17 cellular contexts compared by ENCODE assay signal in genomic region chr1:110065841-110066240, GRCh38. TPM values are rescaled to one million over a fixed set of nuclear protein-coding genes. Genes with fewer than 3 reads are reported as not detected.
DNase-seq lines count a peak whose midpoint lies in the region; ATAC-seq, FAIRE-seq and TF ChIP-seq lines count a peak whose summit lies in the region.
"Had no signal": no experiment of that assay in that cellular context is flagged by ENCODE, and none has a peak within 500 bp of the region (broad histone marks: within the 10 kb centered on the region; RNA-seq: fewer than 3 reads in every experiment).

No MANE protein-coding gene starts in this region.

- H3K27me3 Mint-ChIP-seq in type B pancreatic cell: peaks cover 62% of the 10 kb centered on the region
- H3K27me3 Mint-ChIP-seq in activated naive CD8-positive, alpha-beta T cell treated with anti-CD3 and anti-CD28 coated beads, Interleukin-2, amount 50 U/mL, for 24 hours: peaks cover 34% of the 10 kb centered on the region

- no peak overlapping the region for H3K4me3 Mint-ChIP-seq in type B pancreatic cell
- H3K4me3 Mint-ChIP-seq in activated naive CD8-positive, alpha-beta T cell treated with anti-CD3 and anti-CD28 coated beads, Interleukin-2, amount 50 U/mL, for 24 hours: no peak overlapping the region

- peak; percentile 33 for DNase-seq in EH (ENCODE audit: low read depth)
- DNase-seq in M059J (ENCODE audit: low read depth): peak; percentile 70
- DNase-seq in type B pancreatic cell (ENCODE audit: extremely low spot score, unreplicated experiment): no peak
- DNase-seq in GM12892 (ENCODE audit: insufficient read length): no peak
- no peak for DNase-seq in activated naive CD8-positive, alpha-beta T cell treated with anti-CD3 and anti-CD28 coated beads, Interleukin-2, amount 50 U/mL, for 24 hours
- DNase-seq in NCI-H1417 (lab: John Stamatoyannopoulos, UW): no peak
- DNase-seq: AML-193, DMS79, NCI-H1417 treated with DMSO at 0.1 percent for 48 hours, NCI-H187 treated with DMSO at 0.1 percent for 48 hours, NCI-H69, Right ventricle myocardium superior, T-helper 1 cell had no signal

- no peak for TF ChIP-seq POLR2A in GM12892 (IDR thresholded peaks at IDR 0.05; ENCODE audit: low read depth, low read length)

- no peaks in the 10 kb centered on the region for H3K9me3 Mint-ChIP-seq in type B pancreatic cell
- no peaks in the 10 kb centered on the region for H3K9me3 Mint-ChIP-seq in activated naive CD8-positive, alpha-beta T cell treated with anti-CD3 and anti-CD28 coated beads, Interleukin-2, amount 50 U/mL, for 24 hours

- H3K4me1 Mint-ChIP-seq in type B pancreatic cell (ENCODE audit: unreplicated experiment): peaks cover 17% of the 10 kb centered on the region
- peaks cover 7% of the 10 kb centered on the region for H3K4me1 Mint-ChIP-seq in activated naive CD8-positive, alpha-beta T cell treated with anti-CD3 and anti-CD28 coated beads, Interleukin-2, amount 50 U/mL, for 24 hours

- TF ChIP-seq CTCF in type B pancreatic cell (conservative IDR thresholded peaks at IDR 0.05): no peak

- no peak for FAIRE-seq in GM12892 (lab: Jason Lieb, UNC)
- FAIRE-seq: D721Med, G401.6 had no signal

- H3K27ac Mint-ChIP-seq in type B pancreatic cell: peak overlapping the region; percentile 41
- H3K27ac Mint-ChIP-seq in activated naive CD8-positive, alpha-beta T cell treated with anti-CD3 and anti-CD28 coated beads, Interleukin-2, amount 50 U/mL, for 24 hours: no peak overlapping the region

- H3K36me3 Mint-ChIP-seq in type B pancreatic cell: peaks cover 7% of the 10 kb centered on the region
- peaks cover 2% of the 10 kb centered on the region for H3K36me3 Mint-ChIP-seq in activated naive CD8-positive, alpha-beta T cell treated with anti-CD3 and anti-CD28 coated beads, Interleukin-2, amount 50 U/mL, for 24 hours (ENCODE audit: low read depth)

- peak; percentile 52 for ATAC-seq in SK-N-SH treated with all-trans-retinoic acid at 6 μM for 48 hours
- no peak for ATAC-seq in activated naive CD8-positive, alpha-beta T cell treated with anti-CD3 and anti-CD28 coated beads, Interleukin-2, amount 50 U/mL, for 24 hours

TF ChIP-seq in SK-N-SH treated with all-trans-retinoic acid at 6 μM for 48 hours, 23 proteins besides CTCF, POLR2A, EP300 and RAD21:
- TF ChIP-seq, protein P1, sequence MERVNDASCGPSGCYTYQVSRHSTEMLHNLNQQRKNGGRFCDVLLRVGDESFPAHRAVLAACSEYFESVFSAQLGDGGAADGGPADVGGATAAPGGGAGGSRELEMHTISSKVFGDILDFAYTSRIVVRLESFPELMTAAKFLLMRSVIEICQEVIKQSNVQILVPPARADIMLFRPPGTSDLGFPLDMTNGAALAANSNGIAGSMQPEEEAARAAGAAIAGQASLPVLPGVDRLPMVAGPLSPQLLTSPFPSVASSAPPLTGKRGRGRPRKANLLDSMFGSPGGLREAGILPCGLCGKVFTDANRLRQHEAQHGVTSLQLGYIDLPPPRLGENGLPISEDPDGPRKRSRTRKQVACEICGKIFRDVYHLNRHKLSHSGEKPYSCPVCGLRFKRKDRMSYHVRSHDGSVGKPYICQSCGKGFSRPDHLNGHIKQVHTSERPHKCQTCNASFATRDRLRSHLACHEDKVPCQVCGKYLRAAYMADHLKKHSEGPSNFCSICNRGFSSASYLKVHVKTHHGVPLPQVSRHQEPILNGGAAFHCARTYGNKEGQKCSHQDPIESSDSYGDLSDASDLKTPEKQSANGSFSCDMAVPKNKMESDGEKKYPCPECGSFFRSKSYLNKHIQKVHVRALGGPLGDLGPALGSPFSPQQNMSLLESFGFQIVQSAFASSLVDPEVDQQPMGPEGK (CRISPR knock-in tag; IDR thresholded peaks at IDR 0.05; ENCODE audit: borderline replicate concordance): no peak
TF ChIP-seq in SK-N-SH treated with all-trans-retinoic acid at 6 μM for 48 hours: peak in this region for 0.

RNA-seq across cellular contexts. Expression of gene ALX3, which starts 4.6 kb away (rescaled TPM):
- not detected in 2 replicates for total RNA-seq in M059J (2014; rRNA removed; shearing (Covaris generic))
- total RNA-seq in type B pancreatic cell (ENCODE audit: low replicate concordance): 1.4 and 19.8 TPM in 2 replicates
- not detected for polyA plus RNA-seq in GM12892 (2012; ENCODE audit: missing spikeins)
- total RNA-seq: Peyer's patch, Right ventricle myocardium superior had no signal

RNA-seq across cellular contexts. Expression of gene STRIP1, which starts 31.4 kb away (rescaled TPM):
- 28.6 and 30.3 TPM in 2 replicates for total RNA-seq in M059J (2014; rRNA removed; shearing (Covaris generic))
- total RNA-seq in type B pancreatic cell (ENCODE audit: low replicate concordance): 46.7 and 69.2 TPM in 2 replicates
- 13.9 TPM for polyA plus RNA-seq in GM12892 (2012; ENCODE audit: missing spikeins)

RNA-seq across cellular contexts. Expression of gene UBL4B, which starts 46.4 kb away (rescaled TPM):
- total RNA-seq in M059J (2014; rRNA removed; shearing (Covaris generic)): not detected in 2 replicates
- 1.0 TPM in 1 of 2 replicates, not detected in the other for total RNA-seq in type B pancreatic cell (ENCODE audit: low replicate concordance)
- not detected for polyA plus RNA-seq in GM12892 (2012; ENCODE audit: missing spikeins)
- total RNA-seq: Peyer's patch, Right ventricle myocardium superior had no signal

Comparison
In these comparisons a context has a peak if more than half of its experiments do, and no peak if none do; other contexts are left out.
1. DNase-seq: peak in EH (single experiment) and M059J (single experiment); none in type B pancreatic cell (single experiment), GM12892 (single experiment), activated naive CD8-positive, alpha-beta T cell treated with anti-CD3 and anti-CD28 coated beads, Interleukin-2, amount 50 U/mL, for 24 hours (single experiment) and NCI-H1417 (0 of 3).